1 cellular context compared by ENCODE assay signal in the genomic region with DNA sequence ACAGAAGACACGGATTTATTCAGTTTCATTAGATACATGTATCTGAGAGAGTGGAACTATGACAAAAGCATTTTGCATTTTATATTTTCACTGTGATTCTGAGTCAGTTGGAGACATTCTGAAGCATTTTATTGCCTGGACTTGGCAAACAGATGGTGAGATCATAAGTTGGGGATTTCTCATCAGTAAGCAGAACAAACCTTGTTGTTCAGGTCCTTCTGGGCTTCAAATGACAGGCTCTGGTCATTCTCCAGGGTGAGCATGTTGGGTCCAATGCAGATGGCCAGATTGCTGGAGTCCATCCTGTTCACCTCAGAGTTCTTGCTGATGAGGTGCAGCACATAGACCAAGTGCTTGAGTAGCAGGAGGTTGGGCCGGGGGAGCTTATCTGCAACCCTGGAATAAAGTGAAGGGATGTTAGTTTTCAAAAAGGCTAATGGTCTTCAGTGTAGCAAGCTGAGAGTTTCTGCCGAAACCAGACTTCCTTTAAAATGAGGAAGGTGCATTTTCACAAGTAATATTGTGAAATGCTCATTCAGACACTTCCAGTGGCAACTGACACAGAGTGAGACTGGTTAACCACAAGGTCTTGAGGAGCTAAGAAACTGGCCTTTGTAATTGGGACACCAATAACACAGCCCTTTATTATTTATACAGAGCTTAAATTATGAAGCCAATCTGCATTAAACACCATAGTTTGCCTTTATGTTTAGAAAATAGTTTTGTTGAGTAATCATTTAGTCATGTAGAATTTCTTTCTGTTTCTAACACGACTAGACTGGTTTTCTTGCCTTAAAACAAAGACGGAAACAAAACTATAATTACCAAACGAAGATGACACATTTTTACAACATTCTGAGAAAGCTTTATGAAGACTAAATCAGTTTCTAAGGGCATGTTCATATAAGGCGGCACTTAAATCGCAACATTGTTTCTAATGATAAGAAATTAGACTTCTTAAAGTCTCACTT.
TF ChIP-seq lines count a peak whose summit lies in the region.

No MANE protein-coding gene starts in this region.

TF ChIP-seq in HepG2, 621 proteins besides CTCF, POLR2A, EP300 and RAD21:
- no peak for TF ChIP-seq ZC3H4 (CRISPR knock-in tag; IDR thresholded peaks at IDR 0.05; ENCODE audit: borderline replicate concordance)
- peak; percentile 95 for TF ChIP-seq CBX2 (IDR thresholded peaks at IDR 0.05; ENCODE audit: low read depth, low read length)
- TF ChIP-seq CBX2 (CRISPR knock-in tag; IDR thresholded peaks at IDR 0.05; ENCODE audit: low read depth): no peak
- peak in 1 of 2 experiments; percentile 15; a peak in 1 of 4 replicates for TF ChIP-seq MAFK (conservative IDR thresholded peaks at IDR 0.05 in 1 of 2, IDR thresholded peaks at IDR 0.05 in 1 of 2; ENCODE audit: low read length in 2 of 2)
- TF ChIP-seq, protein P1, sequence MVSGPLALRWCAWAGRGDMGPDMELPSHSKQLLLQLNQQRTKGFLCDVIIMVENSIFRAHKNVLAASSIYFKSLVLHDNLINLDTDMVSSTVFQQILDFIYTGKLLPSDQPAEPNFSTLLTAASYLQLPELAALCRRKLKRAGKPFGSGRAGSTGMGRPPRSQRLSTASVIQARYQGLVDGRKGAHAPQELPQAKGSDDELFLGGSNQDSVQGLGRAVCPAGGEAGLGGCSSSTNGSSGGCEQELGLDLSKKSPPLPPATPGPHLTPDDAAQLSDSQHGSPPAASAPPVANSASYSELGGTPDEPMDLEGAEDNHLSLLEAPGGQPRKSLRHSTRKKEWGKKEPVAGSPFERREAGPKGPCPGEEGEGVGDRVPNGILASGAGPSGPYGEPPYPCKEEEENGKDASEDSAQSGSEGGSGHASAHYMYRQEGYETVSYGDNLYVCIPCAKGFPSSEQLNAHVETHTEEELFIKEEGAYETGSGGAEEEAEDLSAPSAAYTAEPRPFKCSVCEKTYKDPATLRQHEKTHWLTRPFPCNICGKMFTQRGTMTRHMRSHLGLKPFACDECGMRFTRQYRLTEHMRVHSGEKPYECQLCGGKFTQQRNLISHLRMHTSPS (CRISPR knock-in tag; IDR thresholded peaks at IDR 0.05; ENCODE audit: low read depth): no peak
- TF ChIP-seq PBX2 (CRISPR knock-in tag; IDR thresholded peaks at IDR 0.05): no peak
- TF ChIP-seq ZFP36 (IDR thresholded peaks at IDR 0.05; ENCODE audit: borderline replicate concordance, low read depth, low read length, partially characterized antibody): peak; percentile 70
- no peak for TF ChIP-seq DNMT3B (CRISPR knock-in tag; conservative IDR thresholded peaks at IDR 0.05)
- TF ChIP-seq ZNF672 (CRISPR knock-in tag; IDR thresholded peaks at IDR 0.05): no peak
- TF ChIP-seq KLF6 (CRISPR knock-in tag; IDR thresholded peaks at IDR 0.05): no peak
- TF ChIP-seq IRF9 (CRISPR knock-in tag; IDR thresholded peaks at IDR 0.05; ENCODE audit: borderline replicate concordance): no peak
- TF ChIP-seq FOXC1 (CRISPR knock-in tag; IDR thresholded peaks at IDR 0.05; ENCODE audit: borderline replicate concordance): no peak
- TF ChIP-seq, protein P2, sequence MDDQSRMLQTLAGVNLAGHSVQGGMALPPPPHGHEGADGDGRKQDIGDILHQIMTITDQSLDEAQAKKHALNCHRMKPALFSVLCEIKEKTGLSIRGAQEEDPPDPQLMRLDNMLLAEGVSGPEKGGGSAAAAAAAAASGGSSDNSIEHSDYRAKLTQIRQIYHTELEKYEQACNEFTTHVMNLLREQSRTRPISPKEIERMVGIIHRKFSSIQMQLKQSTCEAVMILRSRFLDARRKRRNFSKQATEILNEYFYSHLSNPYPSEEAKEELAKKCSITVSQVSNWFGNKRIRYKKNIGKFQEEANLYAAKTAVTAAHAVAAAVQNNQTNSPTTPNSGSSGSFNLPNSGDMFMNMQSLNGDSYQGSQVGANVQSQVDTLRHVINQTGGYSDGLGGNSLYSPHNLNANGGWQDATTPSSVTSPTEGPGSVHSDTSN (CRISPR knock-in tag; IDR thresholded peaks at IDR 0.05; ENCODE audit: borderline replicate concordance): no peak
- no peak for TF ChIP-seq KDM1A (CRISPR knock-in tag; IDR thresholded peaks at IDR 0.05)
- TF ChIP-seq ZNF83 (CRISPR knock-in tag; IDR thresholded peaks at IDR 0.05; ENCODE audit: borderline replicate concordance): no peak
- no peak for TF ChIP-seq NAIF1 (CRISPR knock-in tag; IDR thresholded peaks at IDR 0.05; ENCODE audit: borderline replicate concordance)
- no peak for TF ChIP-seq ZNF597 (CRISPR knock-in tag; IDR thresholded peaks at IDR 0.05)
- no peak for TF ChIP-seq IKZF1 (IDR thresholded peaks at IDR 0.05)
- no peak for TF ChIP-seq RCOR2 (CRISPR knock-in tag; IDR thresholded peaks at IDR 0.05)
- no peak for TF ChIP-seq BCLAF1 (IDR thresholded peaks at IDR 0.05)
- TF ChIP-seq THAP9 (CRISPR knock-in tag; IDR thresholded peaks at IDR 0.05; ENCODE audit: borderline replicate concordance): no peak
- TF ChIP-seq GFI1 (CRISPR knock-in tag; IDR thresholded peaks at IDR 0.05; ENCODE audit: borderline replicate concordance): no peak
- no peak for TF ChIP-seq SNAPC5 (CRISPR knock-in tag; IDR thresholded peaks at IDR 0.05; ENCODE audit: borderline replicate concordance)
- no peak for TF ChIP-seq ZNF670 (CRISPR knock-in tag; IDR thresholded peaks at IDR 0.05; ENCODE audit: borderline replicate concordance)
- TF ChIP-seq THYN1 (CRISPR knock-in tag; IDR thresholded peaks at IDR 0.05; ENCODE audit: borderline replicate concordance, low read depth): no peak
- no peak for TF ChIP-seq TRIM24 (CRISPR knock-in tag; IDR thresholded peaks at IDR 0.05)
- peak; percentile 83; the same call in 1 of the 2 replicates for TF ChIP-seq RNF2 (conservative IDR thresholded peaks at IDR 0.05; ENCODE audit: low read depth)
- TF ChIP-seq ZSCAN21 (CRISPR knock-in tag; IDR thresholded peaks at IDR 0.05; ENCODE audit: borderline replicate concordance): no peak
- no peak for TF ChIP-seq ZNF605 (CRISPR knock-in tag; IDR thresholded peaks at IDR 0.05)
- TF ChIP-seq ZFP36L1 (CRISPR knock-in tag; IDR thresholded peaks at IDR 0.05): no peak
- TF ChIP-seq ZNF383 (CRISPR knock-in tag; IDR thresholded peaks at IDR 0.05; ENCODE audit: borderline replicate concordance): no peak
- TF ChIP-seq FIP1L1 (IDR thresholded peaks at IDR 0.05; ENCODE audit: borderline replicate concordance, insufficient read depth, low read depth, low read length): no peak
